In genomic region chr12:89707992-89708792, GRCh38 we compare ENCODE assay signal across 8 cellular contexts. TPM values are rescaled to one million over a fixed set of nuclear protein-coding genes. Genes with fewer than 3 reads are reported as not detected.
DNase-seq lines count a peak whose midpoint lies in the region; ATAC-seq and FAIRE-seq lines count a peak whose summit lies in the region.

No MANE protein-coding gene starts in this region.

- peaks cover 50% of the 10 kb centered on the region for H3K4me1 Mint-ChIP-seq in activated naive CD8-positive, alpha-beta T cell (ENCODE audit: low read depth)

- H3K36me3 Mint-ChIP-seq in activated naive CD8-positive, alpha-beta T cell: no peaks in the 10 kb centered on the region

- H3K27ac Mint-ChIP-seq in activated naive CD8-positive, alpha-beta T cell: peak overlapping the region; percentile 84

- no peak for FAIRE-seq in RCC 7860 (lab: Jason Lieb, UNC)

- ATAC-seq in left ventricle myocardium superior (no peak), sciatic nerve (no peak), HG02840 (IDR thresholded peaks at IDR 0.05; ENCODE audit: low FRiP score, unreplicated experiment) (no peak)

- H3K4me3 Mint-ChIP-seq in activated naive CD8-positive, alpha-beta T cell: peak overlapping the region; percentile 92

- H3K9me3 Mint-ChIP-seq in activated naive CD8-positive, alpha-beta T cell (ENCODE audit: low read depth): no peaks in the 10 kb centered on the region

- DNase-seq in D341Med (ENCODE audit: low spot score) (peak; percentile 56), HCEC 1CT (peak; percentile 27), RKO (ENCODE audit: low spot score) (peak; percentile 14), left ventricle myocardium superior (peak; percentile 54), sciatic nerve (ENCODE audit: low spot score) (peak; percentile 71), RCC 7860 (ENCODE audit: low spot score) (no peak)

- intact Hi-C loops in left ventricle myocardium superior (cut with micrococcal nuclease) (loop anchor here (10.0 kb wide), 1 partner anchor 163 kb away; no protein-coding TSS in a partner anchor), sciatic nerve (cut with DNase I) (no loop called here)

- no peaks in the 10 kb centered on the region for H3K27me3 Mint-ChIP-seq in activated naive CD8-positive, alpha-beta T cell

RNA-seq across cellular contexts. Expression of gene ATP2B1, which starts 0.4 kb away (rescaled TPM):
- 11.9 TPM for total RNA-seq in left ventricle myocardium superior
- total RNA-seq in sciatic nerve: 43.3 TPM
